Comparison of ENCODE assay signal across 9 cellular contexts in the genomic region with DNA sequence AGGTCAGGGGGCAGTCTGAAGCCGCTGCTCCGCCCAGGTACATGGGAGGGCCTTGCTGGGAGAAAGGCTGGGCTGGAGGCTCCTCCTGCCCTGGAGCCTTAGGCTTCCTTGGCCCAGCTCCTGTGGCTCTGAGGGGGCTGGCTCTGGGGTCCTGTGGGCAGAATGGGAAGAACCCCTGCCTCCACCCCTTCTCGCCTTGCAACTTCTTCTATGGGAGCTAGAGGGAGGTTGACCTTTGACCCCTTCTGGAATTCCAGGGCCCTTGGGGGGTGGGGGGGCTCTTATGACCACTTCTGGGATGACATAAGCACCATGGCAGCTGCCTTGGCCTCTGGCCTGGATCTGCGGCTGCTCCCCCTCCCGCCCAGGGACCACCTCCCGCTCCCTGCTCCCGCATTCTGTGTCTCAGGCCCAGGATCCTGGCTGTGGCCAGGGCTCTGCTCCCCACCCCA. TPM values are rescaled to one million over a fixed set of nuclear protein-coding genes. Genes with fewer than 3 reads are reported as not detected.
DNase-seq lines count a peak whose midpoint lies in the region; ATAC-seq and TF ChIP-seq lines count a peak whose summit lies in the region.
"Had no signal": no experiment of that assay in that cellular context is flagged by ENCODE, and none has a peak within 500 bp of the region (broad histone marks: within the 10 kb centered on the region; RNA-seq: fewer than 3 reads in every experiment).

No MANE protein-coding gene starts in this region.

- no peaks in the 10 kb centered on the region for H4K20me1 ChIP-seq in PC-3 (ENCODE audit: low read length)

- H3K9me3 ChIP-seq in AG04450 (ENCODE audit: control insufficient read depth, insufficient read depth, low read length) = no peaks in the 10 kb centered on the region; the same call in 1 of the 2 replicates
- no peaks in the 10 kb centered on the region for H3K9me3 ChIP-seq in SJCRH30 (replicated peaks)
- no peaks in the 10 kb centered on the region for H3K9me3 ChIP-seq in gastroesophageal sphincter
- no peaks in the 10 kb centered on the region for H3K9me3 ChIP-seq in PC-3 (ENCODE audit: low read length)

- H3K4me3 ChIP-seq in AG04450 (ENCODE audit: low read depth, low read length) = no peak overlapping the region
- no peak overlapping the region for H3K4me3 ChIP-seq in SJCRH30
- H3K4me3 ChIP-seq in gastroesophageal sphincter = no peak overlapping the region
- no peak overlapping the region for H3K4me3 ChIP-seq in PC-3 (ENCODE audit: low read length)

- DNase-seq in AG04450 (ENCODE audit: low read depth, low spot score) (peak; percentile 86), SJCRH30 (peak; percentile 88 to 91), omental fat pad (ENCODE audit: low spot score) (no peak), NOMO-1 treated with DMSO at 0.1 percent for 48 hours (lab: John Stamatoyannopoulos, UW; ENCODE audit: unreplicated experiment) (no peak), PC-3 (no peak)
- DNase-seq: CD4-positive, alpha-beta memory T cell had no signal

- H3K27ac ChIP-seq in AG04450 (ENCODE audit: low read depth, low read length) (peak overlapping the region; percentile 97), SJCRH30 (peak overlapping the region; percentile 64), gastroesophageal sphincter (peak overlapping the region; percentile 44 to 100 (median 92)), PC-3 (ENCODE audit: low read length) (no peak overlapping the region)

- intact Hi-C loops in PC-3 (cut with micrococcal nuclease) = loop anchor here (10.0 kb wide), 1 partner anchor 339 kb away; no protein-coding TSS in a partner anchor

- H3K4me2 ChIP-seq in PC-3 (ENCODE audit: low read length) = no peak overlapping the region

- no peak for TF ChIP-seq EP300 in gastroesophageal sphincter (IDR thresholded peaks at IDR 0.05)

- ATAC-seq in gastroesophageal sphincter = peak; percentile 16
- ATAC-seq in omental fat pad (ENCODE audit: low FRiP score) = peak; percentile 33
- no peak for ATAC-seq in GM18498 (IDR thresholded peaks at IDR 0.05; ENCODE audit: unreplicated experiment)
- ATAC-seq in GM21576 (IDR thresholded peaks at IDR 0.05; ENCODE audit: unreplicated experiment) = no peak
- ATAC-seq in PC-3 = no peak

- peaks cover 12% of the 10 kb centered on the region for H3K79me2 ChIP-seq in PC-3 (ENCODE audit: low read length)

- H3K27me3 ChIP-seq in AG04450 (ENCODE audit: control insufficient read depth, insufficient read depth, low read length) (no peaks in the 10 kb centered on the region), SJCRH30 (no peaks in the 10 kb centered on the region), gastroesophageal sphincter (no peaks in the 10 kb centered on the region), PC-3 (ENCODE audit: low read length) (no peaks in the 10 kb centered on the region)

- H3F3A ChIP-seq in PC-3 (ENCODE audit: low read length, unreplicated experiment) = no peaks in the 10 kb centered on the region

- BruUV-seq in PC-3 (replicated peaks; lab: Mats Ljungman, UMichigan) = no TSS peak

- CTCF ChIA-PET in AG04450 (lab: Charles Lee) = interaction anchor here (1.0 to 1.7 kb wide), 3 partner anchors 14 to 468 kb away, joined by 3 to 19 read pairs (median 6); no protein-coding TSS in a partner anchor
- CTCF ChIA-PET in PC-3 (lab: Charles Lee) = no interaction called here

- TF ChIP-seq CTCF in AG04450 (IDR thresholded peaks at IDR 0.05; ENCODE audit: low read depth, low read length) (no peak), gastroesophageal sphincter (IDR thresholded peaks at IDR 0.05) (no peak), omental fat pad (IDR thresholded peaks at IDR 0.05) (no peak), PC-3 (conservative IDR thresholded peaks at IDR 0.05; ENCODE audit: low read depth, low read length) (no peak)

- H3K9me2 ChIP-seq in PC-3 (replicated peaks; ENCODE audit: low read length) = no peaks in the 10 kb centered on the region

- no CpG with 5 or more reads among the region's 7 CpGs for WGBS in gastroesophageal sphincter (ENCODE audit: low coverage in 1 of 2), 2 donors

- no peaks in the 10 kb centered on the region for H3K36me3 ChIP-seq in SJCRH30
- peaks cover 0 to 41% of the 10 kb centered on the region in 2 donors for H3K36me3 ChIP-seq in gastroesophageal sphincter
- peaks cover 12% of the 10 kb centered on the region; the same call in 1 of the 2 replicates for H3K36me3 ChIP-seq in PC-3 (ENCODE audit: low read depth, low read length)

- TF ChIP-seq POLR2A in gastroesophageal sphincter (IDR thresholded peaks at IDR 0.05) = no peak

- peaks cover 61% of the 10 kb centered on the region for H3K4me1 ChIP-seq in SJCRH30
- peaks cover 14 to 87% (median 68%) of the 10 kb centered on the region in 3 donors for H3K4me1 ChIP-seq in gastroesophageal sphincter
- H3K4me1 ChIP-seq in PC-3 (ENCODE audit: insufficient read depth, low read length) = peaks cover 8% of the 10 kb centered on the region

- H3K9ac ChIP-seq in PC-3 (ENCODE audit: low read length) = no peak overlapping the region

- H2AFZ ChIP-seq in PC-3 (ENCODE audit: low read length) = no peak overlapping the region

- POLR2A ChIA-PET in AG04450 (lab: Yijun Ruan, JAX) = interaction anchor here (0.5 to 1.5 kb wide), 9 partner anchors 21 to 659 kb away, joined by 3 to 13 read pairs (median 4); a partner anchor contains a TSS
- POLR2A ChIA-PET in PC-3 (lab: Charles Lee; ENCODE audit: unreplicated experiment) = no interaction called here

RNA-seq across cellular contexts. Expression of a gene that starts 32.2 kb away (rescaled TPM):
- 4.9 TPM in 2 replicates for polyA plus RNA-seq in AG04450 (2011; rRNA removed)
- 4.7 and 6.5 TPM in 2 replicates for polyA minus RNA-seq in AG04450 (2011; rRNA and poly(A)+ RNA removed)
- total RNA-seq in SJCRH30 (2014; rRNA removed; shearing (Covaris generic)) = 2.8 and 3.1 TPM in 2 replicates
- total RNA-seq in gastroesophageal sphincter (10 to 100 TPM in 2 of 4 donors, 1 to 10 TPM in 2; 7.4 to 14.3 (median 10.4) TPM), omental fat pad (10 to 100 TPM in 3 of 4 donors, 1 to 10 TPM in 1; 9.0 to 23.9 (median 20.2) TPM), PC-3 (2014; rRNA removed) (42.8 and 46.1 TPM in 2 replicates)

RNA-seq across cellular contexts. Expression of a gene that starts 34.7 kb away (rescaled TPM):
- 140 and 159 TPM in 2 replicates for polyA plus RNA-seq in AG04450 (2011; rRNA removed)
- 141 and 154 TPM in 2 replicates for polyA minus RNA-seq in AG04450 (2011; rRNA and poly(A)+ RNA removed)
- 79.7 and 81.8 TPM in 2 replicates for total RNA-seq in SJCRH30 (2014; rRNA removed; shearing (Covaris generic))
- total RNA-seq in gastroesophageal sphincter = 100 to 1,000 TPM in 1 of 4 donors, 10 to 100 TPM in 3; 58.7 to 100 (median 71.6) TPM
- total RNA-seq in omental fat pad = 10 to 100 TPM; 37.2 to 49.5 (median 41.8) TPM
- 138 and 154 TPM in 2 replicates for total RNA-seq in PC-3 (2014; rRNA removed)

RNA-seq across cellular contexts. Expression of a gene that starts 35.3 kb away (rescaled TPM):
- 24.3 and 29.3 TPM in 2 replicates for polyA plus RNA-seq in AG04450 (2011; rRNA removed)
- 24.9 and 35.0 TPM in 2 replicates for polyA minus RNA-seq in AG04450 (2011; rRNA and poly(A)+ RNA removed)
- 13.9 and 15.2 TPM in 2 replicates for total RNA-seq in SJCRH30 (2014; rRNA removed; shearing (Covaris generic))
- total RNA-seq in gastroesophageal sphincter = 10 to 100 TPM; 59.6 to 91.2 (median 67.5) TPM
- 100 to 1,000 TPM in 1 of 4 donors, 10 to 100 TPM in 3; 47.3 to 107 (median 59.5) TPM for total RNA-seq in omental fat pad
- 12.8 and 16.1 TPM in 2 replicates for total RNA-seq in PC-3 (2014; rRNA removed)

Comparison
In these comparisons a context has a peak if more than half of its experiments do, and no peak if none do; other contexts are left out.
1. DNase-seq: peak in AG04450 (single experiment) and SJCRH30 (2 of 2); none in omental fat pad (single experiment), NOMO-1 treated with DMSO at 0.1 percent for 48 hours (single experiment) and PC-3 (single experiment).
2. ATAC-seq: peak in gastroesophageal sphincter (single experiment) and omental fat pad (single experiment); none in GM18498 (single experiment), GM21576 (single experiment) and PC-3 (single experiment).